Comparison of ENCODE assay signal across 9 cellular contexts in genomic region chr16:24635900-24636610, GRCh38.
A peak's percentile ranks its signal among the peaks of the same experiment; 100 is the strongest.
DNase-seq lines count a peak whose midpoint lies in the region; ATAC-seq, FAIRE-seq and TF ChIP-seq lines count a peak whose summit lies in the region.
"Had no signal": no experiment of that assay in that cellular context is flagged by ENCODE, and none has a peak within 500 bp of the region (broad histone marks: within the 10 kb centered on the region; RNA-seq: fewer than 3 reads in every experiment).

No MANE protein-coding gene starts in this region.

- H3K4me3 ChIP-seq in skeletal muscle cell (ENCODE audit: low read depth, low read length) = no peak overlapping the region

- H3K4me3 Mint-ChIP-seq in stimulated activated effector memory CD8-positive, alpha-beta T cell treated with anti-CD3 and anti-CD28 coated beads, Interleukin-12 subunit alpha, Interleukin-12 subunit beta, amount 100 ng/mL, for 72 hours = no peak overlapping the region

- no peak overlapping the region for H3K27ac Mint-ChIP-seq in stimulated activated effector memory CD8-positive, alpha-beta T cell treated with anti-CD3 and anti-CD28 coated beads, Interleukin-12 subunit alpha, Interleukin-12 subunit beta, amount 100 ng/mL, for 72 hours

- peak; percentile 50 for DNase-seq in H54 (ENCODE audit: insufficient read length, low spot score)
- peak; percentile 86 for DNase-seq in RPMI7951 (ENCODE audit: low read depth)
- DNase-seq in frontal cortex (ENCODE audit: low spot score in 2 of 2) = peak; percentile 24 to 48
- DNase-seq in skeletal muscle cell (ENCODE audit: low read depth) = peak; percentile 94
- DNase-seq in stimulated activated effector memory CD8-positive, alpha-beta T cell treated with anti-CD3 and anti-CD28 coated beads, Interleukin-12 subunit alpha, Interleukin-12 subunit beta, amount 100 ng/mL, for 72 hours (ENCODE audit: low spot score in 2 of 2) = no peak
- DNase-seq in NCI-H2081 treated with DMSO at 0.1 percent for 48 hours (lab: John Stamatoyannopoulos, UW) = no peak
- no peak for DNase-seq in effector CD8-positive, alpha-beta T cell (lab: John Stamatoyannopoulos, UW)
- DNase-seq: activated CD4-positive, CD25-positive, alpha-beta regulatory T cell treated with anti-CD3 and anti-CD28 coated beads, Interleukin-2, amount 50 U/mL, for 72 hours had no signal

- ATAC-seq in stimulated activated effector memory CD8-positive, alpha-beta T cell treated with anti-CD3 and anti-CD28 coated beads, Interleukin-12 subunit alpha, Interleukin-12 subunit beta, amount 100 ng/mL, for 72 hours = no peak
- no peak for ATAC-seq in HG03342 (IDR thresholded peaks at IDR 0.05; ENCODE audit: unreplicated experiment)

- H3K4me1 Mint-ChIP-seq in stimulated activated effector memory CD8-positive, alpha-beta T cell treated with anti-CD3 and anti-CD28 coated beads, Interleukin-12 subunit alpha, Interleukin-12 subunit beta, amount 100 ng/mL, for 72 hours = no peaks in the 10 kb centered on the region

- peak; percentile 75 for FAIRE-seq in H54 (lab: Jason Lieb, UNC)
- FAIRE-seq in frontal cortex (lab: Jason Lieb, UNC) = no peak

- no peaks in the 10 kb centered on the region for H3K36me3 Mint-ChIP-seq in stimulated activated effector memory CD8-positive, alpha-beta T cell treated with anti-CD3 and anti-CD28 coated beads, Interleukin-12 subunit alpha, Interleukin-12 subunit beta, amount 100 ng/mL, for 72 hours

- H3K9me3 Mint-ChIP-seq in stimulated activated effector memory CD8-positive, alpha-beta T cell treated with anti-CD3 and anti-CD28 coated beads, Interleukin-12 subunit alpha, Interleukin-12 subunit beta, amount 100 ng/mL, for 72 hours = no peaks in the 10 kb centered on the region

- TF ChIP-seq POLR2A in H54 (IDR thresholded peaks at IDR 0.05; ENCODE audit: low read depth, low read length) = no peak

Comparison
In these comparisons a context has a peak if more than half of its experiments do, and no peak if none do; other contexts are left out.
1. DNase-seq: peak in H54 (single experiment), RPMI7951 (single experiment), frontal cortex (2 of 2) and skeletal muscle cell (single experiment); none in stimulated activated effector memory CD8-positive, alpha-beta T cell treated with anti-CD3 and anti-CD28 coated beads, Interleukin-12 subunit alpha, Interleukin-12 subunit beta, amount 100 ng/mL, for 72 hours (0 of 2), NCI-H2081 treated with DMSO at 0.1 percent for 48 hours (single experiment) and effector CD8-positive, alpha-beta T cell (single experiment).